Comparison of ENCODE assay signal across 26 cellular contexts in genomic region chr20:37251836-37252477, GRCh38. TPM values are rescaled to one million over a fixed set of nuclear protein-coding genes. Genes with fewer than 3 reads are reported as not detected.
DNase-seq lines count a peak whose midpoint lies in the region; ATAC-seq and TF ChIP-seq lines count a peak whose summit lies in the region.
"Had no signal": no experiment of that assay in that cellular context is flagged by ENCODE, and none has a peak within 500 bp of the region (broad histone marks: within the 10 kb centered on the region; RNA-seq: fewer than 3 reads in every experiment).

No MANE protein-coding gene starts in this region.

- intact Hi-C loops in left ventricle myocardium superior (cut with micrococcal nuclease) = no loop called here

- H3K4me3 ChIP-seq in cardiac muscle cell (no peak overlapping the region), MG63 (no peak overlapping the region)
- H3K4me3 ChIP-seq: dorsolateral prefrontal cortex, gastrocnemius medialis had no signal

- no peak for DNase-seq in cardiac muscle cell (ENCODE audit: low read depth in 1 of 2, low spot score in 1 of 2)
- DNase-seq in left ventricle myocardium superior = no peak
- DNase-seq in WTC11 (ENCODE audit: low spot score) = no peak
- DNase-seq in medulla oblongata (ENCODE audit: extremely low spot score) = peak; percentile 42
- DNase-seq in SHP77 treated with DMSO at 0.1 percent for 48 hours (lab: John Stamatoyannopoulos, UW) = no peak
- no peak for DNase-seq in MG63
- no peak for DNase-seq in activated CD4-positive, alpha-beta T cell treated with anti-CD3 and anti-CD28 coated beads for 48 hours
- DNase-seq: activated CD4-positive, alpha-beta T cell treated with anti-CD3 and anti-CD28 coated beads for 1 hour; activated naive CD4-positive, alpha-beta T cell treated with anti-CD3 and anti-CD28 coated beads, Interleukin-2, amount 10 ng/mL, durations not matched to agents 7 days and 5 days; activated T-cell treated with anti-CD3 and anti-CD28 coated beads, Interleukin-2, amount 50 U/mL, for 48 hours; dorsolateral prefrontal cortex; gastrocnemius medialis; NCI-H1105 treated with DMSO at 0.1 percent for 48 hours; NCI-H2107; NCI-H524; right cardiac atrium; RPMI8226 had no signal

- H3K9me3 ChIP-seq in cardiac muscle cell (ENCODE audit: low read depth) (no peaks in the 10 kb centered on the region), MG63 (peaks cover 2% of the 10 kb centered on the region; the same call in 1 of the 2 replicates)
- H3K9me3 ChIP-seq: gastrocnemius medialis had no signal

- peaks cover 7% of the 10 kb centered on the region for H3K36me3 Mint-ChIP-seq in WTC11

- peak overlapping the region; percentile 29 for H3K27ac ChIP-seq in cardiac muscle cell
- H3K27ac ChIP-seq: gastrocnemius medialis had no signal

- H3K36me3 ChIP-seq in cardiac muscle cell (no peaks in the 10 kb centered on the region), MG63 (no peaks in the 10 kb centered on the region)
- H3K36me3 ChIP-seq: gastrocnemius medialis had no signal

- no peak for TF ChIP-seq CTCF in cardiac muscle cell (IDR thresholded peaks at IDR 0.05; ENCODE audit: low read depth, low read length)
- no peak for TF ChIP-seq CTCF in WTC11 (IDR thresholded peaks at IDR 0.05)

- POLR2A ChIA-PET in WTC11 (lab: Charles Lee) = interaction anchor here (1.0 to 1.5 kb wide), 2 partner anchors 8 to 145 kb away, joined by 3 to 4 read pairs; no protein-coding TSS in a partner anchor

- H3K4me1 ChIP-seq in cardiac muscle cell (ENCODE audit: low read depth) = no peaks in the 10 kb centered on the region

- no peaks in the 10 kb centered on the region for H3K27me3 ChIP-seq in cardiac muscle cell
- H3K27me3 ChIP-seq in MG63 = peaks cover 2% of the 10 kb centered on the region; the same call in 1 of the 2 replicates
- H3K27me3 ChIP-seq: gastrocnemius medialis had no signal

- CTCF ChIA-PET in WTC11 (lab: Charles Lee) = interaction anchor here (0.5 to 2.6 kb wide), 5 partner anchors 9 to 297 kb away, joined by 3 to 15 read pairs (median 5); partner anchors contain the start of genes MROH8 and RPN2

- no peak overlapping the region for H3K4me3 Mint-ChIP-seq in WTC11
- H3K4me3 Mint-ChIP-seq: activated naive CD4-positive, alpha-beta T cell treated with anti-CD3 and anti-CD28 coated beads, Interleukin-2, amount 10 ng/mL, durations not matched to agents 7 days and 5 days; type B pancreatic cell had no signal

- H3K27ac Mint-ChIP-seq in WTC11 = peak overlapping the region; percentile 86
- H3K27ac Mint-ChIP-seq: activated naive CD4-positive, alpha-beta T cell treated with anti-CD3 and anti-CD28 coated beads, Interleukin-2, amount 10 ng/mL, durations not matched to agents 7 days and 5 days; type B pancreatic cell had no signal

- no peaks in the 10 kb centered on the region for H3K27me3 Mint-ChIP-seq in WTC11 (ENCODE audit: low read depth)

- peaks cover 14% of the 10 kb centered on the region for H3K4me1 Mint-ChIP-seq in WTC11
- H3K4me1 Mint-ChIP-seq: activated naive CD4-positive, alpha-beta T cell treated with anti-CD3 and anti-CD28 coated beads, Interleukin-2, amount 10 ng/mL, durations not matched to agents 7 days and 5 days had no signal

- ATAC-seq in left ventricle myocardium superior (no peak), WTC11 (peak; percentile 77), HG02973 (IDR thresholded peaks at IDR 0.05; ENCODE audit: unreplicated experiment) (no peak)
- ATAC-seq: gastrocnemius medialis had no signal

- peaks cover 8% of the 10 kb centered on the region for H3K9me3 Mint-ChIP-seq in WTC11
- H3K9me3 Mint-ChIP-seq: activated naive CD4-positive, alpha-beta T cell treated with anti-CD3 and anti-CD28 coated beads, Interleukin-2, amount 10 ng/mL, durations not matched to agents 7 days and 5 days had no signal

TF ChIP-seq in WTC11, 78 proteins besides CTCF, POLR2A, EP300 and RAD21:
- TF ChIP-seq NR2C2 (CRISPR knock-in tag; IDR thresholded peaks at IDR 0.05) (no peak), ZNF423 (CRISPR knock-in tag; IDR thresholded peaks at IDR 0.05) (peak; percentile 81), ZSCAN18 (CRISPR knock-in tag; IDR thresholded peaks at IDR 0.05) (no peak), ZNF219 (CRISPR knock-in tag; IDR thresholded peaks at IDR 0.05; ENCODE audit: borderline replicate concordance) (no peak)

RNA-seq across cellular contexts. Expression of gene GHRH, which starts 9.7 kb away (rescaled TPM):
- total RNA-seq in cardiac muscle cell (0.63 and 1.1 TPM in 2 replicates), left ventricle myocardium superior (not detected), WTC11 (2021) (0.74 TPM in 1 of 3 replicates, not detected in the others)
- 0.34 TPM in 1 of 2 replicates, not detected in the other for polyA plus RNA-seq in cardiac muscle cell
- not detected in 2 replicates for total RNA-seq in MG63 (2014; rRNA removed; shearing (Covaris generic); ENCODE audit: low replicate concordance)
- total RNA-seq: A673; activated CD8-positive, alpha-beta memory T cell treated with anti-CD3 and anti-CD28 coated beads for 36 hours; gastrocnemius medialis; kidney epithelial cell; lung microvascular endothelial cell; osteoblast had no signal
- polyA plus RNA-seq: BJ, esophagus had no signal

RNA-seq across cellular contexts. Expression of gene MANBAL, which starts 37.5 kb away (rescaled TPM):
- total RNA-seq in cardiac muscle cell (27.7 and 34.7 TPM in 2 replicates), left ventricle myocardium superior (16.6 TPM), WTC11 (2021) (41.7 to 48.6 TPM (median 48.5 TPM) in 3 replicates)
- 111 and 115 TPM in 2 replicates for polyA plus RNA-seq in cardiac muscle cell
- 72.7 and 107 TPM in 2 replicates for total RNA-seq in MG63 (2014; rRNA removed; shearing (Covaris generic); ENCODE audit: low replicate concordance)
